Comparison of ENCODE assay signal across 1 cellular context in genomic region chr1:25556132-25556670, GRCh38.
TF ChIP-seq lines count a peak whose summit lies in the region.

No MANE protein-coding gene starts in this region.

TF ChIP-seq in A549, 52 proteins besides CTCF, POLR2A, EP300 and RAD21 (continued from another document):
- TF ChIP-seq REST (IDR thresholded peaks at IDR 0.05), result no peak
